Comparison of ENCODE assay signal across 9 cellular contexts in genomic region chr10:79981673-79982485, GRCh38. TPM values are rescaled to one million over a fixed set of nuclear protein-coding genes. Genes with fewer than 3 reads are reported as not detected.
DNase-seq lines count a peak whose midpoint lies in the region; ATAC-seq lines count a peak whose summit lies in the region.
"Had no signal": no experiment of that assay in that cellular context is flagged by ENCODE, and none has a peak within 500 bp of the region (broad histone marks: within the 10 kb centered on the region; RNA-seq: fewer than 3 reads in every experiment).

No MANE protein-coding gene starts in this region.

- peak; percentile 56 for DNase-seq in stimulated activated CD4-positive, alpha-beta T cell treated with anti-CD3 and anti-CD28 coated beads, Interleukin-15, amount 100 ng/mL, for 24 hours
- DNase-seq in stimulated activated CD4-positive, alpha-beta T cell treated with anti-CD3 and anti-CD28 coated beads, Interleukin-1b, Interleukin-23, amount 100 ng/mL, for 48 hours, result no peak
- DNase-seq in NCI-H2171 treated with DMSO at 0.1 percent for 48 hours (lab: John Stamatoyannopoulos, UW) (peak; percentile 69), amygdala (lab: John Stamatoyannopoulos, UW) (peak in 37 of 56 donors; percentile 3 to 79 (median 52)), hepatic stellate cell (ENCODE audit: low spot score) (peak; percentile 56), posterior vena cava (ENCODE audit: low spot score) (peak; percentile 87)

- intact Hi-C loops in posterior vena cava (cut with DNase I), result no loop called here

- ATAC-seq in GM21526 (IDR thresholded peaks at IDR 0.05; ENCODE audit: low FRiP score, unreplicated experiment) (no peak), GM18861 (IDR thresholded peaks at IDR 0.05; ENCODE audit: unreplicated experiment) (no peak)

RNA-seq across cellular contexts. Expression of gene SFTPD, which starts 33.0 kb away (rescaled TPM):
- under 1 TPM in 1 of 2 donors, not detected in 1; 0.19 TPM for total RNA-seq in posterior vena cava
- total RNA-seq: glomerular endothelial cell had no signal
